In genomic region chr15:42154576-42155355, GRCh38 we compare ENCODE assay signal across 1 cellular context.
TF ChIP-seq lines count a peak whose summit lies in the region.

No MANE protein-coding gene starts in this region.

TF ChIP-seq in IMR-90, 13 proteins besides CTCF, POLR2A, EP300 and RAD21:
- TF ChIP-seq CHD1 (IDR thresholded peaks at IDR 0.05; ENCODE audit: low read depth, low read length) (no peak), USF2 (IDR thresholded peaks at IDR 0.05; ENCODE audit: low read depth, low read length) (no peak), SMC3 (IDR thresholded peaks at IDR 0.05; ENCODE audit: low read depth, low read length) (no peak), RFX5 (IDR thresholded peaks at IDR 0.05; ENCODE audit: low read depth, low read length) (no peak), MAZ (IDR thresholded peaks at IDR 0.05; ENCODE audit: borderline replicate concordance, low read depth, low read length) (no peak), MXI1 (IDR thresholded peaks at IDR 0.05; ENCODE audit: borderline replicate concordance, low read depth, low read length) (no peak)
